ENCODE assay signal across 2 cellular contexts in genomic region chr6:4133941-4134838, GRCh38.
TF ChIP-seq lines count a peak whose summit lies in the region.

No MANE protein-coding gene starts in this region.

TF ChIP-seq in HEK293, 187 proteins besides CTCF, POLR2A, EP300 and RAD21 (continues in another document):
- TF ChIP-seq ZNF423 (tag by site-specific recombination; IDR thresholded peaks at IDR 0.05) (no peak), ZNF629 (tag by site-specific recombination; IDR thresholded peaks at IDR 0.05) (no peak), EGR2 (tag by site-specific recombination; IDR thresholded peaks at IDR 0.05; ENCODE audit: low read depth) (no peak), ZNF580 (tag by site-specific recombination; IDR thresholded peaks at IDR 0.05) (no peak), ZNF768 (tag by site-specific recombination; IDR thresholded peaks at IDR 0.05) (0 out of 2 replicates have a peak, but pooled peaks have one; percentile 22), ZNF777 (tag by site-specific recombination; IDR thresholded peaks at IDR 0.05; ENCODE audit: borderline replicate concordance) (no peak), ZNF175 (tag by site-specific recombination; IDR thresholded peaks at IDR 0.05) (no peak), ZNF138 (tag by site-specific recombination; IDR thresholded peaks at IDR 0.05; ENCODE audit: borderline replicate concordance) (no peak), ZNF549 (tag by site-specific recombination; IDR thresholded peaks at IDR 0.05) (no peak), ZNF548 (tag by site-specific recombination; IDR thresholded peaks at IDR 0.05) (no peak), ZNF571 (tag by site-specific recombination; IDR thresholded peaks at IDR 0.05) (no peak), ZIC2 (tag by site-specific recombination; IDR thresholded peaks at IDR 0.05) (peak; percentile 74), ZNF23 (tag by site-specific recombination; IDR thresholded peaks at IDR 0.05; ENCODE audit: borderline replicate concordance) (no peak), GFI1B (tag by site-specific recombination; IDR thresholded peaks at IDR 0.05) (no peak), ZNF664 (tag by site-specific recombination; IDR thresholded peaks at IDR 0.05) (no peak), ZFHX2 (tag by site-specific recombination; conservative IDR thresholded peaks at IDR 0.05) (peak; percentile 20), GLIS1 (tag by site-specific recombination; IDR thresholded peaks at IDR 0.05) (peak; percentile 11; the same call in 1 of the 2 replicates), ZNF112 (tag by site-specific recombination; IDR thresholded peaks at IDR 0.05) (no peak), ZNF202 (tag by site-specific recombination; IDR thresholded peaks at IDR 0.05; ENCODE audit: borderline replicate concordance) (no peak), ZFP69B (tag by site-specific recombination; IDR thresholded peaks at IDR 0.05) (no peak), SCRT2 (tag by site-specific recombination; IDR thresholded peaks at IDR 0.05) (0 out of 2 replicates have a peak, but pooled peaks have one; percentile 11), HIC1 (tag by site-specific recombination; IDR thresholded peaks at IDR 0.05) (no peak), ZNF513 (tag by site-specific recombination; IDR thresholded peaks at IDR 0.05) (no peak), ZNF426 (tag by site-specific recombination; IDR thresholded peaks at IDR 0.05) (no peak), ZBTB20 (tag by site-specific recombination; IDR thresholded peaks at IDR 0.05) (no peak), KLF9 (tag by site-specific recombination; IDR thresholded peaks at IDR 0.05; ENCODE audit: low read depth) (no peak), ZNF621 (tag by site-specific recombination; IDR thresholded peaks at IDR 0.05) (no peak), KLF8 (tag by site-specific recombination; IDR thresholded peaks at IDR 0.05) (no peak), ZXDB (tag by site-specific recombination; IDR thresholded peaks at IDR 0.05) (no peak), ZBTB7A (tag by site-specific recombination; IDR thresholded peaks at IDR 0.05; ENCODE audit: low read depth) (no peak), ZNF624 (tag by site-specific recombination; IDR thresholded peaks at IDR 0.05) (no peak), ZNF24 (tag by site-specific recombination; IDR thresholded peaks at IDR 0.05) (no peak), GLIS2 (tag by site-specific recombination; IDR thresholded peaks at IDR 0.05) (no peak), ZSCAN4 (tag by site-specific recombination; IDR thresholded peaks at IDR 0.05) (no peak), ZNF677 (tag by site-specific recombination; IDR thresholded peaks at IDR 0.05) (no peak), ZNF114 (tag by site-specific recombination; IDR thresholded peaks at IDR 0.05) (no peak)

TF ChIP-seq in endothelial cell of umbilical vein, 7 proteins besides CTCF, POLR2A, EP300 and RAD21:
- no peak for TF ChIP-seq FOS (IDR thresholded peaks at IDR 0.05; ENCODE audit: borderline replicate concordance, insufficient read depth, low read length)
- TF ChIP-seq MAX (IDR thresholded peaks at IDR 0.05; ENCODE audit: insufficient read depth, insufficient read length), result no peak
- TF ChIP-seq MYC (IDR thresholded peaks at IDR 0.05; ENCODE audit: low read depth, low read length), result no peak
- TF ChIP-seq GATA2 (IDR thresholded peaks at IDR 0.05; ENCODE audit: insufficient read depth, insufficient read length, low read depth, low read length), result no peak
- TF ChIP-seq POLR2AphosphoS5 (IDR thresholded peaks at IDR 0.05; ENCODE audit: insufficient read depth, low read depth, low read length), result no peak
- no peak for TF ChIP-seq EZH2 (IDR thresholded peaks at IDR 0.05; ENCODE audit: borderline replicate concordance, low read depth, low read length, severe bottlenecking)
- no peak for TF ChIP-seq JUN (IDR thresholded peaks at IDR 0.05; ENCODE audit: borderline replicate concordance, insufficient read depth, insufficient read length, low read depth)
